Comparison of ENCODE assay signal across 1 cellular context in the genomic region with DNA sequence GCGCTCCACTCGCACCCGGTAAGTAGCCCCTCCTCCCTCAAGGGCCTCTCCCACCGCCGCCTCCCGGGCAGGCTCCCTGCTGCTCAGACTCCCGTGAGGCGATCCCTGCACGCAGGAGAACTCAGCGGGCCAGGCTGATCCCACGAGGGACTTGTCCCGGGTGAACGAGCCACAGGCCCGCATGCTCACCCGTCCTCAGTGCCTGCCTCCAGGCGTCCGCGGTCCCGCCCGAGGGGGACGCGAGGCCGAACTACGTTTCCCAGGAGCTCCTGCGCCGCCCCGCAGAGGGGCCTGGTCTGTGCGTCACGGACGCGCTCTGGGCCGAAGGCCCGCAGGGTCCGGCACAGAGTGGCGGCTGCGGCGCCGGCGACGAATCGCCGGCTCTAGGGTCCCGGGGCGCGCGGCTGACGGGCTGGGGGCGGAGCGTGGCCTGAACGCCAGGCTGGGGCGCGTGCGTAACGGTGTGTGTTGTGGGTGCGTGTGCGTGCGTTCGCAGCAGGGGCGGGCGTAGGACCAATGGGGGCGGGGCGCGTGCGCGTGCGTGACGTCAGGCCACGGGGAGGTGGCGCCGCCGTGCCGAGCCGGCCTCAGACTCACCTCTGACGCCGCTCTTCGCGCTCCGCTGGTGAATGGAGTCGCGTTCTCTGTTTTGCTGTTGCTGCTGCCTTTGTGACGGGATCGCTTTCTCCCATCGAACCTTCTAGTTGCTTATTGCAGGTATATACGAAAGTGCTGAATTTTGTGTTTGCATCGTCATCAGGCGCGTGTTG.
TF ChIP-seq lines count a peak whose summit lies in the region.

Gene ZNF10 (plus strand): TSS at position 590 of the 770 bp plus-strand sequence. CDS start 13,866 bp downstream, outside the sequence.
Gene ZNF891 (minus strand): TSS at position 237 of the 770 bp plus-strand sequence. CDS start 8,356 bp downstream, outside the sequence.

TF ChIP-seq in K562, 482 proteins besides CTCF, POLR2A, EP300 and RAD21 (continued from another document and continues in another):
- TF ChIP-seq ETV6 (IDR thresholded peaks at IDR 0.05; ENCODE audit: borderline replicate concordance in 1 of 2, low read depth in 2 of 2, low read length in 1 of 2) (no peak), ETV6 (CRISPR knock-in tag; IDR thresholded peaks at IDR 0.05; ENCODE audit: borderline replicate concordance) (no peak), CSDE1 (IDR thresholded peaks at IDR 0.05) (no peak; a peak in 1 of 4 replicates), NR1H2 (CRISPR knock-in tag; IDR thresholded peaks at IDR 0.05) (no peak), ZNF57 (CRISPR knock-in tag; IDR thresholded peaks at IDR 0.05) (no peak), POLR3A (IDR thresholded peaks at IDR 0.05; ENCODE audit: borderline replicate concordance, extremely low read depth, insufficient read depth, insufficient read length) (no peak), FOXJ2 (tag; IDR thresholded peaks at IDR 0.05) (peak; percentile 7; the same call in 1 of the 2 replicates), FOXA3 (CRISPR knock-in tag; conservative IDR thresholded peaks at IDR 0.05 in 1 of 2, IDR thresholded peaks at IDR 0.05 in 1 of 2) (0 out of 4 replicates have a peak, but pooled peaks of 1 of the 2 experiments have one; percentile 47), SPI1 (IDR thresholded peaks at IDR 0.05; ENCODE audit: borderline replicate concordance, low read depth, low read length) (no peak), ZNF311 (CRISPR knock-in tag; IDR thresholded peaks at IDR 0.05) (no peak), ZNF324 (CRISPR knock-in tag; IDR thresholded peaks at IDR 0.05) (0 out of 2 replicates have a peak, but pooled peaks have one; percentile 29), PREB (CRISPR knock-in tag; IDR thresholded peaks at IDR 0.05) (no peak), SRSF1 (IDR thresholded peaks at IDR 0.05; ENCODE audit: low read depth, low read length) (no peak), TEAD1 (CRISPR knock-in tag; IDR thresholded peaks at IDR 0.05) (peak; percentile 26 to 86; a peak in 2 of 4 replicates), NFYB (IDR thresholded peaks at IDR 0.05; ENCODE audit: extremely low read depth, insufficient read length) (peak; percentile 5), RB1 (IDR thresholded peaks at IDR 0.05; ENCODE audit: low read depth) (peak; percentile 69; the same call in 1 of the 2 replicates), ZBTB40 (IDR thresholded peaks at IDR 0.05) (no peak), ZBTB40 (CRISPR knock-in tag; IDR thresholded peaks at IDR 0.05) (no peak), ZNF239 (CRISPR knock-in tag; IDR thresholded peaks at IDR 0.05) (no peak), TEAD4 (IDR thresholded peaks at IDR 0.05; ENCODE audit: low read length) (peak; percentile 7; the same call in 1 of the 2 replicates), TEAD4 (CRISPR knock-in tag; IDR thresholded peaks at IDR 0.05; ENCODE audit: borderline replicate concordance) (no peak), CBX1 (IDR thresholded peaks at IDR 0.05; ENCODE audit: low read depth) (peak; percentile 82; the same call in 1 of the 2 replicates), HMBOX1 (IDR thresholded peaks at IDR 0.05) (no peak), SP1 (CRISPR knock-in tag; IDR thresholded peaks at IDR 0.05) (peak; percentile 86), NR2C2 (CRISPR knock-in tag; IDR thresholded peaks at IDR 0.05) (no peak), NR2C2 (tag; IDR thresholded peaks at IDR 0.05) (peak; percentile 89), ZMIZ1 (IDR thresholded peaks at IDR 0.05; ENCODE audit: low read depth in 2 of 2, low read length in 2 of 2) (no peak), ZNF143 (CRISPR knock-in tag; IDR thresholded peaks at IDR 0.05) (peak; percentile 94), PHF20 (IDR thresholded peaks at IDR 0.05; ENCODE audit: partially characterized antibody) (peak; percentile 32), ZNF77 (CRISPR knock-in tag; IDR thresholded peaks at IDR 0.05) (no peak), GTF2F1 (IDR thresholded peaks at IDR 0.05; ENCODE audit: low read depth, low read length) (peak; percentile 14; the same call in 1 of the 2 replicates), POLR2H (tag; IDR thresholded peaks at IDR 0.05; ENCODE audit: low read depth) (peak; percentile 94), KLF13 (tag; IDR thresholded peaks at IDR 0.05; ENCODE audit: borderline replicate concordance, low read depth) (no peak), ZNF347 (CRISPR knock-in tag; IDR thresholded peaks at IDR 0.05; ENCODE audit: low read depth) (no peak), JUN (IDR thresholded peaks at IDR 0.05; ENCODE audit: borderline replicate concordance, low read depth, low read length) (no peak; the same call in 1 of the 2 replicates), JUN (CRISPR knock-in tag; IDR thresholded peaks at IDR 0.05; ENCODE audit: borderline replicate concordance) (no peak), KLF16 (IDR thresholded peaks at IDR 0.05) (no peak), ZNF740 (CRISPR knock-in tag; IDR thresholded peaks at IDR 0.05) (no peak), ZNF740 (tag; IDR thresholded peaks at IDR 0.05) (no peak)
- TF ChIP-seq, protein P1, sequence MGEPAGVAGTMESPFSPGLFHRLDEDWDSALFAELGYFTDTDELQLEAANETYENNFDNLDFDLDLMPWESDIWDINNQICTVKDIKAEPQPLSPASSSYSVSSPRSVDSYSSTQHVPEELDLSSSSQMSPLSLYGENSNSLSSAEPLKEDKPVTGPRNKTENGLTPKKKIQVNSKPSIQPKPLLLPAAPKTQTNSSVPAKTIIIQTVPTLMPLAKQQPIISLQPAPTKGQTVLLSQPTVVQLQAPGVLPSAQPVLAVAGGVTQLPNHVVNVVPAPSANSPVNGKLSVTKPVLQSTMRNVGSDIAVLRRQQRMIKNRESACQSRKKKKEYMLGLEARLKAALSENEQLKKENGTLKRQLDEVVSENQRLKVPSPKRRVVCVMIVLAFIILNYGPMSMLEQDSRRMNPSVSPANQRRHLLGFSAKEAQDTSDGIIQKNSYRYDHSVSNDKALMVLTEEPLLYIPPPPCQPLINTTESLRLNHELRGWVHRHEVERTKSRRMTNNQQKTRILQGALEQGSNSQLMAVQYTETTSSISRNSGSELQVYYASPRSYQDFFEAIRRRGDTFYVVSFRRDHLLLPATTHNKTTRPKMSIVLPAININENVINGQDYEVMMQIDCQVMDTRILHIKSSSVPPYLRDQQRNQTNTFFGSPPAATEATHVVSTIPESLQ (CRISPR knock-in tag; IDR thresholded peaks at IDR 0.05): 0 out of 2 replicates have a peak, but pooled peaks have one; percentile 18
